ENCODE assay signal across 18 cellular contexts in the genomic region with DNA sequence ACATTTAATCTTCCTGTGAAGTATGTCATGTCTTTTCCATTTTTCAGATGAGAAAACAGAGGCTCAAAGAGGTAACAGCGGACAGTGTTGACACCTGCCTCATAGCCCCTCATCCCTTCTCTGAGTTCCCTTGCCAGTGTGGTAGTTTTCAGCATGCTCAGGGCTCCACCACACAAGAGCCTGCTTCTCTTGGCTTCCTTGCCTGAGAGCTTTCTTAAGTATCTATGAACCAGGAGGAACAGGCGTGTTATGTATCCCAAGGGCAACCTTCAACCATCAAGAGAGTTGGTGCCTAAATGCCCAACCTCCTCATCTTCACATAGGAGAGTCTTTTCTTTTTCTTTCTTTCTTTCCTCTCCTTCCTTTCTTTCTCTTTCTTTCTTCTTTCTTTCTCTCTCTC.
"Had no signal": no experiment of that assay in that cellular context is flagged by ENCODE, and none has a peak within 500 bp of the region (broad histone marks: within the 10 kb centered on the region; RNA-seq: fewer than 3 reads in every experiment).

No MANE protein-coding gene starts in this region.

- DNase-seq: cortex of kidney; effector memory CD8-positive, alpha-beta T cell; esophagus squamous epithelium; foreskin melanocyte; glutamatergic neuron; heart right ventricle; hippocampal formation; left cardiac atrium; left lung; mesenchymal stem cell; mucosa of descending colon; naive B cell; spleen; stimulated activated CD4-positive, alpha-beta T cell treated with anti-CD3 and anti-CD28 coated beads, Interleukin-4, amount 100 ng/mL, for 4 hours; stimulated activated naive CD8-positive, alpha-beta T cell treated with anti-CD3 and anti-CD28 coated beads, Interleukin-15, Interleukin-2, amounts not matched to agents 100 U/mL and 50 U/mL, for 24 hours; substantia nigra; testis; upper lobe of left lung had no signal
